15 cellular contexts compared by ENCODE assay signal in the genomic region with DNA sequence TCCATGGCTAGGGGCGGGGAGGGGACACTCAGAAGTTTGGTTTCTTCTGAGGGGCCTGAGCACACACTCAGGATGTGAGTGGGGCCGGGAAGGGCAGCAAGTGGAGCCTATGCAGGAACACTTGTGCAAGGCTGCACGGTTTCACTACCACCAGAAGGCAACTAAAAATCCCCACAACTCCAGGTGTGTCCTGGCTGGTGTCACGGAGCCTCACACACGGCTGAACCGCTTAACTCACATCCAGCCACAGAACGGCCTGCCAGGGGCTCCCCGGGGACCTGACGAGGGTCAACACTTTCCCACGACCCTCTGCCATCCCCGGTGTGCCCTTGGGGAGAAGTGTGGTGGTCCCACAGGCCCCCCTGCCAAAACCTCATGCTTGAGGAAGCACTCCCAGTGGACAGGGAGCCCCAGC.
DNase-seq lines count a peak whose midpoint lies in the region; ATAC-seq and TF ChIP-seq lines count a peak whose summit lies in the region.
"Had no signal": no experiment of that assay in that cellular context is flagged by ENCODE, and none has a peak within 500 bp of the region (broad histone marks: within the 10 kb centered on the region; RNA-seq: fewer than 3 reads in every experiment).

No MANE protein-coding gene starts in this region.

- H3K36me3 ChIP-seq in CD4-positive, alpha-beta memory T cell (ENCODE audit: insufficient read depth, low read length), result no peaks in the 10 kb centered on the region

- CTCF ChIA-PET in activated B cell treated with CpG ODN at 0.5 μM for 24 hours (lab: Charles Lee), result interaction anchor here (1.0 kb wide), 1 partner anchor 504 kb away, joined by 3 read pairs; no protein-coding TSS in a partner anchor
- CTCF ChIA-PET in CD4-positive, alpha-beta memory T cell (lab: Charles Lee; ENCODE audit: partially characterized antibody), result no interaction called here

- no peaks in the 10 kb centered on the region for H3K9me3 ChIP-seq in CD4-positive, alpha-beta memory T cell (ENCODE audit: control insufficient read depth in 1 of 2, low read length in 2 of 2)
- H3K9me3 ChIP-seq: tibial nerve had no signal

- peaks cover 10% of the 10 kb centered on the region for H3K4me1 Mint-ChIP-seq in activated B cell treated with CpG ODN at 0.5 μM for 24 hours
- peaks cover 3 to 13% (median 5%) of the 10 kb centered on the region in 4 donors for H3K4me1 Mint-ChIP-seq in CD4-positive, alpha-beta memory T cell

- H3K4me3 Mint-ChIP-seq in activated B cell treated with CpG ODN at 0.5 μM for 24 hours, result no peak overlapping the region
- no peak overlapping the region for H3K4me3 Mint-ChIP-seq in CD4-positive, alpha-beta memory T cell
- H3K4me3 Mint-ChIP-seq: stimulated activated effector memory CD8-positive, alpha-beta T cell treated with anti-CD3 and anti-CD28 coated beads, Interleukin-12 subunit alpha, Interleukin-12 subunit beta, amount 100 ng/mL, for 72 hours had no signal

- no peaks in the 10 kb centered on the region for H3K27me3 ChIP-seq in CD4-positive, alpha-beta memory T cell (ENCODE audit: insufficient read depth, low read length)
- H3K27me3 ChIP-seq: tibial nerve had no signal

- H3K9me3 Mint-ChIP-seq in activated B cell treated with CpG ODN at 0.5 μM for 24 hours, result no peaks in the 10 kb centered on the region
- H3K9me3 Mint-ChIP-seq in CD4-positive, alpha-beta memory T cell, result peaks cover 0 to 3% (median 0%) of the 10 kb centered on the region in 8 donors
- H3K9me3 Mint-ChIP-seq: stimulated activated effector memory CD8-positive, alpha-beta T cell treated with anti-CD3 and anti-CD28 coated beads, Interleukin-12 subunit alpha, Interleukin-12 subunit beta, amount 100 ng/mL, for 72 hours had no signal

- no peak overlapping the region for H3K27ac Mint-ChIP-seq in activated B cell treated with CpG ODN at 0.5 μM for 24 hours
- no peak overlapping the region for H3K27ac Mint-ChIP-seq in CD4-positive, alpha-beta memory T cell
- H3K27ac Mint-ChIP-seq: stimulated activated effector memory CD8-positive, alpha-beta T cell treated with anti-CD3 and anti-CD28 coated beads, Interleukin-12 subunit alpha, Interleukin-12 subunit beta, amount 100 ng/mL, for 72 hours had no signal

- H3K4me3 ChIP-seq in CD4-positive, alpha-beta memory T cell (ENCODE audit: low read length in 2 of 2), result no peak overlapping the region
- H3K4me3 ChIP-seq: smooth muscle cell, tibial nerve had no signal

- peak; percentile 20 for DNase-seq in SIG-M5 treated with dmso at 0.1 percent for 504 hours (lab: John Stamatoyannopoulos, UW; ENCODE audit: unreplicated experiment)
- no peak for DNase-seq in SIG-M5 (lab: John Stamatoyannopoulos, UW)
- no peak for DNase-seq in activated B cell treated with CpG ODN at 0.5 μM for 24 hours
- peak; percentile 18 for DNase-seq in retina
- no peak for DNase-seq in CD4-positive, alpha-beta memory T cell
- DNase-seq: activated CD4-positive, alpha-beta T cell treated with anti-CD3 and anti-CD28 coated beads for 4 hours; activated gamma-delta T cell; NCI-H1930; NCI-H446 treated with DMSO at 0.1 percent for 48 hours had no signal

- POLR2A ChIA-PET in activated B cell treated with CpG ODN at 0.5 μM for 24 hours (lab: Charles Lee), result interaction anchor here (0.6 kb wide), 1 partner anchor 331 kb away, joined by 6 read pairs; no protein-coding TSS in a partner anchor
- POLR2A ChIA-PET in CD4-positive, alpha-beta memory T cell (lab: Charles Lee; ENCODE audit: partially characterized antibody), result no interaction called here

- H3K4me1 ChIP-seq in CD4-positive, alpha-beta memory T cell (ENCODE audit: insufficient read depth, low read length), result no peaks in the 10 kb centered on the region
- H3K4me1 ChIP-seq: tibial nerve had no signal

- TF ChIP-seq CTCF in activated B cell treated with CpG ODN at 0.5 μM for 24 hours (IDR thresholded peaks at IDR 0.05), result no peak

- no peaks in the 10 kb centered on the region for H3K27me3 Mint-ChIP-seq in activated B cell treated with CpG ODN at 0.5 μM for 24 hours
- H3K27me3 Mint-ChIP-seq in CD4-positive, alpha-beta memory T cell, result no peaks in the 10 kb centered on the region

- peaks cover 26% of the 10 kb centered on the region for H3K36me3 Mint-ChIP-seq in activated B cell treated with CpG ODN at 0.5 μM for 24 hours (ENCODE audit: low read depth)
- H3K36me3 Mint-ChIP-seq in CD4-positive, alpha-beta memory T cell, result peaks cover 16 to 25% of the 10 kb centered on the region in 2 donors

- no peak overlapping the region for H3K27ac ChIP-seq in CD4-positive, alpha-beta memory T cell (ENCODE audit: low read depth, low read length)
- H3K27ac ChIP-seq: tibial nerve had no signal

- intact Hi-C loops in activated B cell treated with CpG ODN at 0.5 μM for 24 hours (cut with micrococcal nuclease), result no loop called here
- intact Hi-C loops in CD4-positive, alpha-beta memory T cell (cut with micrococcal nuclease), result no loop called here

- peak; percentile 49 for ATAC-seq in HG02642 (IDR thresholded peaks at IDR 0.05; ENCODE audit: poor library complexity, unreplicated experiment)
- ATAC-seq in activated B cell treated with CpG ODN at 0.5 μM for 24 hours (ENCODE audit: low read depth), result peak; percentile 64
- no peak for ATAC-seq in HG03378 (IDR thresholded peaks at IDR 0.05; ENCODE audit: unreplicated experiment)
- no peak for ATAC-seq in HG03175 (IDR thresholded peaks at IDR 0.05; ENCODE audit: unreplicated experiment)
- ATAC-seq: stimulated activated effector memory CD8-positive, alpha-beta T cell treated with anti-CD3 and anti-CD28 coated beads, Interleukin-12 subunit alpha, Interleukin-12 subunit beta, amount 100 ng/mL, for 72 hours had no signal

Comparison
In these comparisons a context has a peak if more than half of its experiments do, and no peak if none do; other contexts are left out.
1. DNase-seq: peak in SIG-M5 treated with dmso at 0.1 percent for 504 hours (single experiment) and retina (single experiment); none in SIG-M5 (single experiment), activated B cell treated with CpG ODN at 0.5 μM for 24 hours (single experiment) and CD4-positive, alpha-beta memory T cell (0 of 5).
2. ATAC-seq: peak in HG02642 (single experiment) and activated B cell treated with CpG ODN at 0.5 μM for 24 hours (single experiment); none in HG03378 (single experiment) and HG03175 (single experiment).